15 cellular contexts compared by ENCODE assay signal in the genomic region with DNA sequence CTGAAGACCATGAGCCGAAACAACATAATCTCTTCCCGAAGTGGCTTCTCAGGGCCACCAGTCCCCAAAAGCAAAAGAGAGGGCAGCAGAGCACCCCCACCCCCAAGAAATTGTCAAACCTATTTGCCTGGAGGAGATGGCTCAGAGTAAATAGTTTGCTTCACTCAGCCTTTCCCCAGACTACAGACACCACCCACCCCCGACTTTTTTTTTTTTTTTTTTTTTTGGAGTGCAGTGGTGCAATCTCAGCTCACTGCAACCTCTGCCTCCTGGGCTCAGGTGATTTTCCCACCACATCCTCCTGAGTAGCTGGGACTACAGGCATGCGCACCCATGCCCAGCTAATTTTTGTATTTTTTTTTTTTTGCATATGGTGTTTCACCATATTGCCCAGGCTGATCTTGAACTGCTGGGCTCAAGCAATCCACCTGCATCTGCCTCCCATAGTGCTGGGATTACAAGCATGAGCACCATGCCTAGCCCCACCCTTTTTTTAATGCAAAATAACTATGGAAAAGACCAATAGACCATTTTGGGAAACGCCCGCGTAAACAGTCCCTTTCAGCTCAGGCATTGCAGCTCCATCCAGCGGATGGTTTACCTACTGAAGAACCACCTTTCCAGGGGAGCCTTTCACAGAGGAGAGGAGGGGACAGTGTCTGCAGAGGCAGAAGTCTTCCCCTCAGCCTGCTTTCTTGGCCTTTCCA. TPM values are rescaled to one million over a fixed set of nuclear protein-coding genes. Genes with fewer than 3 reads are reported as not detected.
A peak's percentile ranks its signal among the peaks of the same experiment; 100 is the strongest.
DNase-seq lines count a peak whose midpoint lies in the region; ATAC-seq and TF ChIP-seq lines count a peak whose summit lies in the region.
"Had no signal": no experiment of that assay in that cellular context is flagged by ENCODE, and none has a peak within 500 bp of the region (broad histone marks: within the 10 kb centered on the region; RNA-seq: fewer than 3 reads in every experiment).

No MANE protein-coding gene starts in this region.

- H3K9me3 ChIP-seq in HCT116 (ENCODE audit: control insufficient read depth in 1 of 2, insufficient read depth in 1 of 2, low read depth in 1 of 2, low read length in 2 of 2) (no peaks in the 10 kb centered on the region), SJSA1 (replicated peaks) (no peaks in the 10 kb centered on the region), stomach (no peaks in the 10 kb centered on the region), tibial artery (no peaks in the 10 kb centered on the region)

- peaks cover 77% of the 10 kb centered on the region for H3K79me2 ChIP-seq in HCT116 (ENCODE audit: insufficient read depth, low read length)

- H3K4me1 ChIP-seq in HCT116 (ENCODE audit: control insufficient read depth in 1 of 2, insufficient read depth in 2 of 2, low read length in 2 of 2): peaks cover 57 to 85% of the 10 kb centered on the region in 2 experiments
- H3K4me1 ChIP-seq in SJSA1 (replicated peaks): peaks cover 92% of the 10 kb centered on the region
- H3K4me1 ChIP-seq in stomach: peaks cover 99 to 100% (median 100%) of the 10 kb centered on the region in 4 donors
- H3K4me1 ChIP-seq in tibial artery: peaks cover 10 to 98% (median 69%) of the 10 kb centered on the region in 4 donors

- no peak for TF ChIP-seq RAD21 in HCT116 (IDR thresholded peaks at IDR 0.05; ENCODE audit: low read depth)

- H3K36me3 ChIP-seq in HCT116 (ENCODE audit: control insufficient read depth in 1 of 2, insufficient read depth in 2 of 2, low read length in 2 of 2) (no peaks in the 10 kb centered on the region), SJSA1 (peaks cover 44% of the 10 kb centered on the region), stomach (no peaks in the 10 kb centered on the region), tibial artery (no peaks in the 10 kb centered on the region)

- no peaks in the 10 kb centered on the region for H3K27me3 Mint-ChIP-seq in activated naive CD8-positive, alpha-beta T cell treated with anti-CD3 and anti-CD28 coated beads, Interleukin-2, amount 50 U/mL, for 24 hours
- H3K27me3 Mint-ChIP-seq: activated CD4-positive, alpha-beta memory T cell treated with anti-CD3 and anti-CD28 coated beads, Interleukin-2, amount 10 ng/mL, durations not matched to agents 7 days and 5 days had no signal

- peak overlapping the region; percentile 74 for H3K4me2 ChIP-seq in HCT116 (ENCODE audit: low read length)

- BruUV-seq in HCT116 (replicated peaks; lab: Mats Ljungman, UMichigan): no TSS peak

- peak overlapping the region; percentile 42; the same call in 1 of the 2 replicates for H3K9ac ChIP-seq in HCT116 (ENCODE audit: low read length)

- H2AFZ ChIP-seq in HCT116 (ENCODE audit: low read depth, low read length, poor library complexity, severe bottlenecking): no peak overlapping the region

- 58 to 70% (median 67%) methylated on average over 8 of the region's 8 CpGs for WGBS in stomach, 5 donors

- no peaks in the 10 kb centered on the region for H3K27me3 ChIP-seq in HCT116 (ENCODE audit: insufficient read depth, low read length)
- H3K27me3 ChIP-seq in SJSA1 (replicated peaks): no peaks in the 10 kb centered on the region
- no peaks in the 10 kb centered on the region for H3K27me3 ChIP-seq in stomach
- H3K27me3 ChIP-seq in tibial artery: no peaks in the 10 kb centered on the region

- H3K9me2 ChIP-seq in HCT116 (ENCODE audit: insufficient read depth): no peaks in the 10 kb centered on the region

- DNase-seq in HCT116 (ENCODE audit: low read depth, low spot score) (no peak), SJSA1 (ENCODE audit: low read depth in 1 of 2, low spot score in 2 of 2) (no peak), left colon (no peak), stomach (no peak), tibial artery (no peak)
- DNase-seq in activated naive CD8-positive, alpha-beta T cell treated with anti-CD3 and anti-CD28 coated beads, Interleukin-2, amount 50 U/mL, for 24 hours: no peak
- DNase-seq: activated CD4-positive, alpha-beta memory T cell treated with anti-CD3 and anti-CD28 coated beads, Interleukin-2, amount 10 ng/mL, durations not matched to agents 7 days and 5 days; activated gamma-delta T cell; CD8-positive, alpha-beta T cell; GF-D8; midbrain; NCI-H1417; NCI-H446 treated with DMSO at 0.1 percent for 48 hours; stimulated activated naive CD8-positive, alpha-beta T cell treated with anti-CD3 and anti-CD28 coated beads, Interleukin-15, Interleukin-2, amounts not matched to agents 100 U/mL and 50 U/mL, for 24 hours had no signal

- no peak overlapping the region for H3K4me3 Mint-ChIP-seq in activated naive CD8-positive, alpha-beta T cell treated with anti-CD3 and anti-CD28 coated beads, Interleukin-2, amount 50 U/mL, for 24 hours
- H3K4me3 Mint-ChIP-seq: activated CD4-positive, alpha-beta memory T cell treated with anti-CD3 and anti-CD28 coated beads, Interleukin-2, amount 10 ng/mL, durations not matched to agents 7 days and 5 days; CD8-positive, alpha-beta T cell had no signal

- POLR2A ChIA-PET in HCT116 (lab: Charles Lee): no interaction called here

- TF ChIP-seq POLR2A in HCT116 (IDR thresholded peaks at IDR 0.05; ENCODE audit: borderline replicate concordance, extremely low read depth, insufficient read depth, insufficient read length) (no peak), stomach (IDR thresholded peaks at IDR 0.05) (no peak)

- RAD21 ChIA-PET in HCT116 (lab: Charles Lee; ENCODE audit: low non-redundant PET in 1 of 2, low total read pairs in 2 of 2, uncharacterized antibody in 2 of 2, unreplicated experiment in 2 of 2): no interaction called here

- ATAC-seq in HCT116 (no peak), left colon (peak; percentile 6), GM21360 (IDR thresholded peaks at IDR 0.05; ENCODE audit: unreplicated experiment) (no peak)
- no peak for ATAC-seq in activated naive CD8-positive, alpha-beta T cell treated with anti-CD3 and anti-CD28 coated beads, Interleukin-2, amount 50 U/mL, for 24 hours
- ATAC-seq: CD8-positive, alpha-beta T cell; stimulated activated naive CD8-positive, alpha-beta T cell treated with anti-CD3 and anti-CD28 coated beads, Interleukin-15, Interleukin-2, amounts not matched to agents 100 U/mL and 50 U/mL, for 24 hours had no signal

- no peaks in the 10 kb centered on the region for H3K9me3 Mint-ChIP-seq in activated naive CD8-positive, alpha-beta T cell treated with anti-CD3 and anti-CD28 coated beads, Interleukin-2, amount 50 U/mL, for 24 hours
- H3K9me3 Mint-ChIP-seq: activated CD4-positive, alpha-beta memory T cell treated with anti-CD3 and anti-CD28 coated beads, Interleukin-2, amount 10 ng/mL, durations not matched to agents 7 days and 5 days; CD8-positive, alpha-beta T cell had no signal

- H3K4me3 ChIP-seq in HCT116 (replicated peaks in 1 of 2; ENCODE audit: low read depth in 1 of 2, low read length in 2 of 2): no peak overlapping the region
- no peak overlapping the region for H3K4me3 ChIP-seq in SJSA1
- H3K4me3 ChIP-seq in stomach: no peak overlapping the region
- H3K4me3 ChIP-seq in tibial artery: no peak overlapping the region

- H4K20me1 ChIP-seq in HCT116 (ENCODE audit: insufficient read depth): no peaks in the 10 kb centered on the region

- no peak for TF ChIP-seq EP300 in stomach (IDR thresholded peaks at IDR 0.05)

- no peak overlapping the region for H3K27ac Mint-ChIP-seq in activated naive CD8-positive, alpha-beta T cell treated with anti-CD3 and anti-CD28 coated beads, Interleukin-2, amount 50 U/mL, for 24 hours
- H3K27ac Mint-ChIP-seq: activated CD4-positive, alpha-beta memory T cell treated with anti-CD3 and anti-CD28 coated beads, Interleukin-2, amount 10 ng/mL, durations not matched to agents 7 days and 5 days; CD8-positive, alpha-beta T cell had no signal

- intact Hi-C loops in HCT116 (cut with micrococcal nuclease): no loop called here
- intact Hi-C loops in left colon (cut with DNase I, micrococcal nuclease): no loop called here
- intact Hi-C loops in stomach (cut with DNase I; ENCODE audit: low total_unique reads): loop anchor here (10.0 kb wide), 2 partner anchors 56 to 116 kb away; no protein-coding TSS in a partner anchor
- intact Hi-C loops in tibial artery (cut with DNase I; ENCODE audit: low total_unique reads): no loop called here

- H3K27ac ChIP-seq in HCT116 (ENCODE audit: low read depth, low read length) (peak overlapping the region; percentile 48; the same call in 1 of the 2 replicates), SJSA1 (peak overlapping the region; percentile 41; the same call in 1 of the 2 replicates), stomach (peak overlapping the region; percentile 58 to 99 (median 98)), tibial artery (peak overlapping the region in 1 of 2 donors; percentile 53)

- no peaks in the 10 kb centered on the region for H3K36me3 Mint-ChIP-seq in activated naive CD8-positive, alpha-beta T cell treated with anti-CD3 and anti-CD28 coated beads, Interleukin-2, amount 50 U/mL, for 24 hours (ENCODE audit: low read depth)
- H3K36me3 Mint-ChIP-seq: CD8-positive, alpha-beta T cell had no signal

- H3K4me1 Mint-ChIP-seq in activated naive CD8-positive, alpha-beta T cell treated with anti-CD3 and anti-CD28 coated beads, Interleukin-2, amount 50 U/mL, for 24 hours: peaks cover 34% of the 10 kb centered on the region

- TF ChIP-seq CTCF in HCT116 (IDR thresholded peaks at IDR 0.05 in 2 of 3, conservative IDR thresholded peaks at IDR 0.05 in 1 of 3; ENCODE audit: borderline replicate concordance in 1 of 3, insufficient read depth in 1 of 3, low read depth in 2 of 3, low read length in 2 of 3): no peak
- TF ChIP-seq CTCF in stomach (IDR thresholded peaks at IDR 0.05): no peak
- TF ChIP-seq CTCF in tibial artery (IDR thresholded peaks at IDR 0.05): no peak

- CTCF ChIA-PET in HCT116 (lab: Charles Lee): interaction anchor here (1.4 kb wide), 1 partner anchor 116 kb away, joined by 4 read pairs; no protein-coding TSS in a partner anchor

RNA-seq across cellular contexts. Expression of gene ZMIZ1, which starts 9.8 kb away (rescaled TPM):
- total RNA-seq in HCT116 (2021; ENCODE audit: unreplicated experiment) (28.4 TPM), left colon (10 to 100 TPM; 50.7 to 63.9 TPM), stomach (100 to 1,000 TPM in 1 of 5 donors, 10 to 100 TPM in 4; 25.9 to 103 (median 67.7) TPM)
- 18.9 and 19.3 TPM in 2 replicates for polyA plus RNA-seq in HCT116 (2012)
- 13.5 and 22.3 TPM in 2 replicates for total RNA-seq in SJSA1 (2014; rRNA removed; shearing (Covaris generic))
- 10 to 100 TPM; 17.7 to 20.2 (median 18.2) TPM for polyA plus RNA-seq in stomach
